Comparison of ENCODE assay signal across 8 cellular contexts in the genomic region with DNA sequence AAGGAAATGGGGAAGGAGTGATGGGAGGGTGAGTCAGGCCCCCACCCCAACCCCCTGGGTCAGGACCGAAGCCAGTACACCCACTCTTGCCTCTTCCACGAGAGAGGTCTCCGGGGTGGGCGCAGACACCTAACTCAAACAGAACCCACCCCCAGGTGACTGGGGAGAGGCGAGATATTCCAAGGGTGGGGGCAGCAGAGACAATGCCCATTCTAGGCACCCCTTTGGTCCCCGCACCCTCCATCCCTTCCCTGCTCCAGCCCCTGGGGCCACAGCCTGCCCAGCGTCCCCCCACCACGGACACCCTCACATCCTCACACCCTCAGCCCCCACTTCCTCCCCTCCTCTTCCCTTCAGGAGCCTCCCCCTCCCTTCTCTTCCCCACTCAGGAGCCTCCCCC. TPM values are rescaled to one million over a fixed set of nuclear protein-coding genes. Genes with fewer than 3 reads are reported as not detected.
DNase-seq lines count a peak whose midpoint lies in the region; ATAC-seq and TF ChIP-seq lines count a peak whose summit lies in the region.

No MANE protein-coding gene starts in this region.

- peaks cover 18% of the 10 kb centered on the region for H3K4me1 Mint-ChIP-seq in activated naive CD4-positive, alpha-beta T cell treated with anti-CD3 and anti-CD28 coated beads, Interleukin-2, amount 50 U/mL, for 24 hours
- H3K4me1 Mint-ChIP-seq in chondrocyte (ENCODE audit: low read depth): peaks cover 11% of the 10 kb centered on the region

- H3K27me3 ChIP-seq in mucosa of stomach (ENCODE audit: control insufficient read depth, insufficient read depth, low read length) (no peaks in the 10 kb centered on the region), transverse colon (no peaks in the 10 kb centered on the region), SJCRH30 (no peaks in the 10 kb centered on the region)

- TF ChIP-seq EP300 in transverse colon (IDR thresholded peaks at IDR 0.05; ENCODE audit: low read depth): no peak

- intact Hi-C loops in transverse colon (cut with DNase I; ENCODE audit: low total_unique reads): no loop called here

- no peaks in the 10 kb centered on the region for H3K27me3 Mint-ChIP-seq in activated naive CD4-positive, alpha-beta T cell treated with anti-CD3 and anti-CD28 coated beads, Interleukin-2, amount 50 U/mL, for 24 hours
- H3K27me3 Mint-ChIP-seq in chondrocyte (ENCODE audit: low read depth): no peaks in the 10 kb centered on the region

- in situ Hi-C loops in transverse colon (cut with MboI; ENCODE audit: low pct_ligation_motif_present in 1 of 4, low pct_unique_long_range_greater_than_20kb in 1 of 4, low sequenced_read_pairs in 3 of 4): no loop called here

- H3K9me3 Mint-ChIP-seq in activated naive CD4-positive, alpha-beta T cell treated with anti-CD3 and anti-CD28 coated beads, Interleukin-2, amount 50 U/mL, for 24 hours: peaks cover 8% of the 10 kb centered on the region
- peaks cover 29% of the 10 kb centered on the region for H3K9me3 Mint-ChIP-seq in chondrocyte (ENCODE audit: low read depth)

- peak overlapping the region; percentile 59 for H3K4me3 ChIP-seq in mucosa of stomach (ENCODE audit: low read length)
- peak overlapping the region; percentile 62 to 99 (median 92) for H3K4me3 ChIP-seq in transverse colon
- H3K4me3 ChIP-seq in SJCRH30: no peak overlapping the region

- H3K4me1 ChIP-seq in mucosa of stomach (ENCODE audit: control insufficient read depth, insufficient read depth, low read length): peaks cover 7% of the 10 kb centered on the region
- H3K4me1 ChIP-seq in transverse colon: peaks cover 0 to 16% (median 7%) of the 10 kb centered on the region in 4 donors
- H3K4me1 ChIP-seq in SJCRH30: 0 out of 2 replicates have a peak, but pooled peaks cover 3% of the 10 kb centered on the region

- WGBS in transverse colon (ENCODE audit: low coverage in 1 of 2), 2 donors: 50 to 59% methylated on average over 2 to 8 of the region's 8 CpGs

- no peak for ATAC-seq in HG02840 (IDR thresholded peaks at IDR 0.05; ENCODE audit: low FRiP score, unreplicated experiment)

- TF ChIP-seq CTCF in chondrocyte (IDR thresholded peaks at IDR 0.05): no peak
- no peak for TF ChIP-seq CTCF in transverse colon (IDR thresholded peaks at IDR 0.05)

- H3K27ac ChIP-seq in transverse colon (peak overlapping the region in 3 of 4 donors; percentile 87 to 97 (median 97)), SJCRH30 (no peak overlapping the region)

- TF ChIP-seq POLR2A in transverse colon (IDR thresholded peaks at IDR 0.05): no peak

- DNase-seq in activated naive CD4-positive, alpha-beta T cell treated with anti-CD3 and anti-CD28 coated beads, Interleukin-2, amount 50 U/mL, for 16 hours: no peak
- DNase-seq in chondrocyte (ENCODE audit: low spot score): no peak
- no peak for DNase-seq in transverse colon
- DNase-seq in EL: no peak
- DNase-seq in SJCRH30: no peak

- H3K36me3 Mint-ChIP-seq in activated naive CD4-positive, alpha-beta T cell treated with anti-CD3 and anti-CD28 coated beads, Interleukin-2, amount 50 U/mL, for 24 hours: peaks cover 20% of the 10 kb centered on the region
- H3K36me3 Mint-ChIP-seq in chondrocyte (ENCODE audit: low read depth): peaks cover 20% of the 10 kb centered on the region

- peak overlapping the region; percentile 84 for H3K4me3 Mint-ChIP-seq in activated naive CD4-positive, alpha-beta T cell treated with anti-CD3 and anti-CD28 coated beads, Interleukin-2, amount 50 U/mL, for 24 hours
- H3K4me3 Mint-ChIP-seq in chondrocyte (ENCODE audit: unreplicated experiment): peak overlapping the region; percentile 59

- peak overlapping the region; percentile 75 for H3K9ac ChIP-seq in mucosa of stomach (ENCODE audit: low read length)

- H3K36me3 ChIP-seq in mucosa of stomach (ENCODE audit: control insufficient read depth, insufficient read depth, low read length) (no peaks in the 10 kb centered on the region), transverse colon (no peaks in the 10 kb centered on the region), SJCRH30 (no peaks in the 10 kb centered on the region)

- H3K27ac Mint-ChIP-seq in activated naive CD4-positive, alpha-beta T cell treated with anti-CD3 and anti-CD28 coated beads, Interleukin-2, amount 50 U/mL, for 24 hours: peak overlapping the region; percentile 87
- peak overlapping the region; percentile 71 for H3K27ac Mint-ChIP-seq in chondrocyte (ENCODE audit: unreplicated experiment)

- no peaks in the 10 kb centered on the region for H3K9me3 ChIP-seq in mucosa of stomach (ENCODE audit: control insufficient read depth, low read length)
- peaks cover under 1 to 12% of the 10 kb centered on the region in 2 donors for H3K9me3 ChIP-seq in transverse colon
- peaks cover 7% of the 10 kb centered on the region for H3K9me3 ChIP-seq in SJCRH30 (replicated peaks)

RNA-seq across cellular contexts. Expression of a gene that starts 0.7 kb away (rescaled TPM):
- total RNA-seq in chondrocyte (35.7 to 39.4 TPM (median 37.5 TPM) in 3 replicates), transverse colon (10 to 100 TPM; 30.4 to 50.0 (median 42.8) TPM)
- total RNA-seq in SJCRH30 (2014; rRNA removed; shearing (Covaris generic)): 17.5 and 17.9 TPM in 2 replicates

RNA-seq across cellular contexts. Expression of a gene that starts 38.3 kb away (rescaled TPM):
- 4.6 to 6.7 TPM (median 4.9 TPM) in 3 replicates for total RNA-seq in chondrocyte
- 10 to 100 TPM in 1 of 4 donors, 1 to 10 TPM in 3; 1.6 to 20.9 (median 2.1) TPM for total RNA-seq in transverse colon
- 0.43 and 0.45 TPM in 2 replicates for total RNA-seq in SJCRH30 (2014; rRNA removed; shearing (Covaris generic))

RNA-seq across cellular contexts. Expression of a gene that starts 53.2 kb away (rescaled TPM):
- 8.1 to 11.5 TPM (median 9.2 TPM) in 3 replicates for total RNA-seq in chondrocyte
- 1 to 10 TPM in 3 of 4 donors, under 1 TPM in 1; 0.60 to 5.5 (median 4.0) TPM for total RNA-seq in transverse colon
- 9.3 and 9.7 TPM in 2 replicates for total RNA-seq in SJCRH30 (2014; rRNA removed; shearing (Covaris generic))
